ENCODE assay signal across 2 cellular contexts in genomic region chr17:44340613-44341012, GRCh38. TPM values are rescaled to one million over a fixed set of nuclear protein-coding genes. Genes with fewer than 3 reads are reported as not detected.
"Had no signal": no experiment of that assay in that cellular context is flagged by ENCODE, and none has a peak within 500 bp of the region (broad histone marks: within the 10 kb centered on the region; RNA-seq: fewer than 3 reads in every experiment).

No MANE protein-coding gene starts in this region.

RNA-seq across cellular contexts. Expression of gene RUNDC3A, which starts 32.2 kb away (rescaled TPM):
- total RNA-seq: ascending aorta had no signal

RNA-seq across cellular contexts. Expression of gene ITGA2B, which starts 48.8 kb away (rescaled TPM):
- total RNA-seq: ascending aorta, bronchial epithelial cell had no signal
